In genomic region chr1:31683997-31684396, GRCh38 we compare ENCODE assay signal across 9 cellular contexts. TPM values are rescaled to one million over a fixed set of nuclear protein-coding genes. Genes with fewer than 3 reads are reported as not detected.
DNase-seq lines count a peak whose midpoint lies in the region; ATAC-seq, FAIRE-seq and TF ChIP-seq lines count a peak whose summit lies in the region.
"Had no signal": no experiment of that assay in that cellular context is flagged by ENCODE, and none has a peak within 500 bp of the region (broad histone marks: within the 10 kb centered on the region; RNA-seq: fewer than 3 reads in every experiment).

No MANE protein-coding gene starts in this region.

- no peak for FAIRE-seq in H1 (lab: Jason Lieb, UNC)

- H3K4me3 ChIP-seq in LNCaP clone FGC (ENCODE audit: low read depth, low read length) (no peak overlapping the region), H1 (ENCODE audit: extremely low read depth in 1 of 4, insufficient read depth in 2 of 4, low read depth in 3 of 4, low read length in 4 of 4) (no peak overlapping the region), neuronal stem cell (ENCODE audit: low read length in 2 of 2) (no peak overlapping the region)

- H4K20me1 ChIP-seq in H1 (replicated peaks in 1 of 2; ENCODE audit: control insufficient read depth in 1 of 2, insufficient read depth in 2 of 2, low read length in 2 of 2), result peaks cover 0 to 1% of the 10 kb centered on the region in 2 experiments

- H4K5ac ChIP-seq in H1 (ENCODE audit: insufficient read length, low read depth, low read length), result no peak overlapping the region

- ATAC-seq in GM21360 (IDR thresholded peaks at IDR 0.05; ENCODE audit: unreplicated experiment) (no peak), HG03342 (IDR thresholded peaks at IDR 0.05; ENCODE audit: unreplicated experiment) (no peak), HG03045 (IDR thresholded peaks at IDR 0.05; ENCODE audit: unreplicated experiment) (no peak)

- no peak for TF ChIP-seq POLR2A in H1 (IDR thresholded peaks at IDR 0.05; ENCODE audit: control extremely low read depth in 1 of 2, low read depth in 2 of 2, low read length in 2 of 2)

- H3K9me3 ChIP-seq in H1 (ENCODE audit: insufficient read depth in 2 of 2, low read depth in 1 of 2, low read length in 1 of 2) (no peaks in the 10 kb centered on the region), neuronal stem cell (replicated peaks in 1 of 2; ENCODE audit: control insufficient read depth in 2 of 2, insufficient read depth in 1 of 2, low read depth in 1 of 2, low read length in 2 of 2) (no peaks in the 10 kb centered on the region)

- WGBS in H1 (ENCODE audit: extremely low coverage in 1 of 2, insufficient coverage in 1 of 2, insufficient read length in 1 of 2, insufficient replicate concordance in 2 of 2, low coverage in 1 of 2, low lambda C conversion rate in 2 of 2, missing lambda C conversion rate in 1 of 2), 2 experiments, result 83% methylated on average over 11 of the region's 11 CpGs; no CpG with 5 or more reads in 1 of the 2 experiments
- WGBS in neuronal stem cell (ENCODE audit: extremely low coverage in 2 of 2, insufficient read length in 2 of 2, insufficient replicate concordance in 1 of 2), 2 donors, result no CpG with 5 or more reads among the region's 11 CpGs

- no peak overlapping the region for H2BK5ac ChIP-seq in H1 (ENCODE audit: low read depth, low read length)
- H2BK5ac ChIP-seq in neuronal stem cell (ENCODE audit: low read length), result peak overlapping the region; percentile 57

- H3K23ac ChIP-seq in H1 (ENCODE audit: insufficient read length) (no peak overlapping the region), neuronal stem cell (ENCODE audit: low read depth, low read length, poor library complexity) (peak overlapping the region; percentile 56)

- no peak overlapping the region for H3K9ac ChIP-seq in H1 (replicated peaks in 1 of 4; ENCODE audit: extremely low read depth in 1 of 4, low read depth in 3 of 4, low read length in 3 of 4)
- H3K9ac ChIP-seq in neuronal stem cell (ENCODE audit: low read depth, low read length, poor library complexity), result no peak overlapping the region

- H2AFZ ChIP-seq in H1 (ENCODE audit: low read length), result no peak overlapping the region
- no peak overlapping the region for H2AFZ ChIP-seq in neuronal stem cell (ENCODE audit: low read length)

- no peak overlapping the region for H3K56ac ChIP-seq in H1 (replicated peaks; ENCODE audit: insufficient read length, low read depth, low read length)

- H3K27me3 ChIP-seq in H1 (replicated peaks in 1 of 4; ENCODE audit: control insufficient read depth in 3 of 4, extremely low read depth in 1 of 4, insufficient read depth in 3 of 4, low read length in 3 of 4), result no peaks in the 10 kb centered on the region
- peaks cover 0 to 57% (median 0%) of the 10 kb centered on the region in 3 experiments for H3K27me3 ChIP-seq in neuronal stem cell (ENCODE audit: control insufficient read depth in 3 of 3, insufficient read depth in 3 of 3, low read depth in 1 of 3, low read length in 3 of 3)

- H4K8ac ChIP-seq in H1 (ENCODE audit: extremely low read depth, insufficient read depth, low read length) (peak overlapping the region; percentile 78; the same call in 1 of the 2 replicates), neuronal stem cell (ENCODE audit: low read depth, low read length) (peak overlapping the region; percentile 94)

- no peak overlapping the region for H2BK120ac ChIP-seq in H1 (replicated peaks; ENCODE audit: low read depth, low read length)
- H2BK120ac ChIP-seq in neuronal stem cell (ENCODE audit: low read depth, low read length), result no peak overlapping the region

- POLR2A ChIA-PET in GM10248 (lab: Yijun Ruan, JAX) (no interaction called here), H1 (lab: Charles Lee; ENCODE audit: partially characterized antibody) (interaction anchor here (0.7 to 1.1 kb wide), 3 partner anchors 14 to 105 kb away, joined by 3 read pairs; no protein-coding TSS in a partner anchor)

- no peak for TF ChIP-seq EP300 in H1 (IDR thresholded peaks at IDR 0.05; ENCODE audit: borderline replicate concordance in 1 of 2, low read depth in 2 of 2, low read length in 2 of 2)

- no peaks in the 10 kb centered on the region for H3K79me1 ChIP-seq in H1 (ENCODE audit: low read depth, low read length)
- H3K79me1 ChIP-seq in neuronal stem cell (ENCODE audit: low read depth, low read length), result no peaks in the 10 kb centered on the region

- no peaks in the 10 kb centered on the region for H3K23me2 ChIP-seq in H1 (ENCODE audit: low read depth, low read length)

- H3K14ac ChIP-seq in H1 (ENCODE audit: insufficient read length) (no peak overlapping the region), neuronal stem cell (ENCODE audit: low read length) (no peak overlapping the region)

- CTCF ChIA-PET in GM10248 (lab: Yijun Ruan, JAX) (interaction anchor here (1.5 to 1.8 kb wide), 2 partner anchors 12 to 19 kb away, joined by 3 to 4 read pairs; no protein-coding TSS in a partner anchor), H1 (lab: Charles Lee; ENCODE audit: partially characterized antibody) (interaction anchor here (0.6 to 24.1 kb wide), 15 partner anchors 9 to 307 kb away, joined by 3 to 370 read pairs (median 5); partner anchors contain the start of gene COL16A1)

- H3K79me2 ChIP-seq in H1 (ENCODE audit: control insufficient read depth in 1 of 2, insufficient read depth in 2 of 2, low read length in 2 of 2), result no peaks in the 10 kb centered on the region

- DNase-seq in GM10248 (ENCODE audit: extremely low spot score) (no peak), LNCaP clone FGC (ENCODE audit: low read depth) (no peak), H1 (ENCODE audit: low read depth in 1 of 2, low spot score in 2 of 2) (peak in 1 of 2 experiments; percentile 82), neuronal stem cell (ENCODE audit: low spot score) (no peak), NCI-H524 (lab: John Stamatoyannopoulos, UW) (no peak)
- DNase-seq: NCI-H2227 treated with DMSO at 0.1 percent for 48 hours had no signal

- H2BK12ac ChIP-seq in H1 (ENCODE audit: low read depth, low read length), result no peak overlapping the region
- H2BK12ac ChIP-seq in neuronal stem cell (ENCODE audit: low read length), result no peak overlapping the region

- no peak overlapping the region for H3K4ac ChIP-seq in H1 (replicated peaks; ENCODE audit: insufficient read length, low read depth, low read length)
- H3K4ac ChIP-seq in neuronal stem cell (ENCODE audit: low read length), result no peak overlapping the region

- TF ChIP-seq CTCF in GM10248 (IDR thresholded peaks at IDR 0.05; ENCODE audit: control extremely low read depth, extremely low read depth, low read depth, missing control alignments), result peak; percentile 27
- TF ChIP-seq CTCF in LNCaP clone FGC (IDR thresholded peaks at IDR 0.05; ENCODE audit: control insufficient read depth, extremely low read depth, insufficient read depth), result peak; percentile 32
- peak; percentile 72 to 93 (median 84) for TF ChIP-seq CTCF in H1 (IDR thresholded peaks at IDR 0.05; ENCODE audit: control extremely low read depth in 1 of 3, insufficient read depth in 1 of 3, low read depth in 1 of 3, low read length in 3 of 3)

- H2AK5ac ChIP-seq in H1 (ENCODE audit: low read depth, low read length) (no peak overlapping the region), neuronal stem cell (ENCODE audit: low read depth, low read length) (peak overlapping the region; percentile 71)

- H3K4me2 ChIP-seq in H1 (ENCODE audit: insufficient read depth in 1 of 2, low read depth in 2 of 2, low read length in 2 of 2) (no peak overlapping the region), neuronal stem cell (ENCODE audit: insufficient read depth, low read length, poor library complexity, severe bottlenecking) (no peak overlapping the region)

- H3K36me3 ChIP-seq in H1 (ENCODE audit: control insufficient read depth in 2 of 4, insufficient read depth in 4 of 4, low read length in 3 of 4) (no peaks in the 10 kb centered on the region), neuronal stem cell (replicated peaks in 1 of 2; ENCODE audit: control insufficient read depth in 2 of 2, insufficient read depth in 2 of 2, low read length in 2 of 2) (no peaks in the 10 kb centered on the region)

- no peak overlapping the region for H2BK20ac ChIP-seq in H1 (ENCODE audit: low read length)

- peak; percentile 57 to 66 for TF ChIP-seq RAD21 in H1 (IDR thresholded peaks at IDR 0.05 in 1 of 2, conservative IDR thresholded peaks at IDR 0.05 in 1 of 2; ENCODE audit: low read depth in 2 of 2, low read length in 2 of 2)

- H4K91ac ChIP-seq in H1 (replicated peaks; ENCODE audit: insufficient read length, low read length) (no peak overlapping the region), neuronal stem cell (ENCODE audit: low read depth, low read length, poor library complexity) (no peak overlapping the region)

- H3K4me1 ChIP-seq in H1 (replicated peaks in 1 of 4; ENCODE audit: control insufficient read depth in 3 of 4, insufficient read depth in 4 of 4, low read length in 3 of 4) (peaks cover 0 to 1% (median 0%) of the 10 kb centered on the region in 4 experiments; a peak in 2 of 7 replicates), neuronal stem cell (ENCODE audit: control insufficient read depth in 2 of 2, insufficient read depth in 1 of 2, low read depth in 1 of 2, low read length in 2 of 2) (peaks cover 0 to 6% of the 10 kb centered on the region in 2 donors)

- H3K18ac ChIP-seq in H1 (ENCODE audit: extremely low read depth, low read length), result no peak overlapping the region; the same call in 1 of the 2 replicates
- H3K18ac ChIP-seq in neuronal stem cell (ENCODE audit: low read length), result no peak overlapping the region

- H3K27ac ChIP-seq in H1 (ENCODE audit: low read depth, low read length) (no peak overlapping the region), neuronal stem cell (replicated peaks; ENCODE audit: low read length) (no peak overlapping the region)

- H2BK15ac ChIP-seq in H1 (ENCODE audit: low read length) (no peak overlapping the region), neuronal stem cell (ENCODE audit: low read length) (peak overlapping the region; percentile 54)

RNA-seq across cellular contexts. Expression of gene COL16A1, which starts 19.8 kb away (rescaled TPM):
- total RNA-seq in H1 (2021; fragmentation: NEBNext Ultra II Directional; extraction: Animal tissue kit (Norgen Biotek cat#: 25700)), result 7.9 and 10.5 TPM in 2 replicates
- polyA plus RNA-seq in H1 (2011; rRNA removed), result 2.0 and 3.4 TPM in 2 replicates
- 4.3 TPM for polyA plus RNA-seq in H1 (2011; cell fraction: cytosol; rRNA removed)
- 31.3 TPM for polyA plus RNA-seq in H1 (2011; cell fraction: nucleus; rRNA removed)
- polyA plus RNA-seq in H1 (2012, experiment 1 of 2), result 6.8 to 10.8 TPM (median 7.9 TPM) in 4 replicates
- polyA plus RNA-seq in H1 (2012, experiment 2 of 2), result 2.9 TPM
- 4.2 TPM for polyA plus RNA-seq in H1 (2013, experiment 1 of 2)
- polyA plus RNA-seq in H1 (2013, experiment 2 of 2), result 3.6 TPM
- 3.3 and 4.2 TPM in 2 replicates for polyA minus RNA-seq in H1 (2011; rRNA and poly(A)+ RNA removed)
- 6.8 TPM for polyA minus RNA-seq in H1 (2011; cell fraction: cytosol; rRNA and poly(A)+ RNA removed)
- polyA minus RNA-seq in H1 (2011; cell fraction: nucleus; rRNA and poly(A)+ RNA removed), result 8.7 TPM
- 1.2 TPM for polyA plus RNA-seq in neuronal stem cell (2013, experiment 1 of 2)
- 1.3 TPM for polyA plus RNA-seq in neuronal stem cell (2013, experiment 2 of 2)

RNA-seq across cellular contexts. Expression of gene PEF1, which starts 39.3 kb away (rescaled TPM):
- total RNA-seq in H1 (2021; fragmentation: NEBNext Ultra II Directional; extraction: Animal tissue kit (Norgen Biotek cat#: 25700)), result 35.2 and 38.8 TPM in 2 replicates
- polyA plus RNA-seq in H1 (2011; rRNA removed), result 61.2 and 69.2 TPM in 2 replicates
- polyA plus RNA-seq in H1 (2011; cell fraction: cytosol; rRNA removed), result 51.1 TPM
- polyA plus RNA-seq in H1 (2011; cell fraction: nucleus; rRNA removed), result 50.9 TPM
- 32.7 to 43.6 TPM (median 41.6 TPM) in 4 replicates for polyA plus RNA-seq in H1 (2012, experiment 1 of 2)
- polyA plus RNA-seq in H1 (2012, experiment 2 of 2), result 65.6 TPM
- polyA plus RNA-seq in H1 (2013, experiment 1 of 2), result 30.8 TPM
- polyA plus RNA-seq in H1 (2013, experiment 2 of 2), result 31.1 TPM
- polyA minus RNA-seq in H1 (2011; rRNA and poly(A)+ RNA removed), result 63.3 and 65.6 TPM in 2 replicates
- 23.8 TPM for polyA minus RNA-seq in H1 (2011; cell fraction: cytosol; rRNA and poly(A)+ RNA removed)
- 28.8 TPM for polyA minus RNA-seq in H1 (2011; cell fraction: nucleus; rRNA and poly(A)+ RNA removed)
- polyA plus RNA-seq in neuronal stem cell (2013, experiment 1 of 2), result 43.1 TPM
- polyA plus RNA-seq in neuronal stem cell (2013, experiment 2 of 2), result 43.8 TPM

Comparison
In these comparisons a context has a peak if more than half of its experiments do, and no peak if none do; other contexts are left out.
1. CTCF ChIP-seq: peak in every context shown above with its lines; median percentile 84 in H1; 32 in LNCaP clone FGC; 27 in GM10248.